Comparison of ENCODE assay signal across 9 cellular contexts in the genomic region with DNA sequence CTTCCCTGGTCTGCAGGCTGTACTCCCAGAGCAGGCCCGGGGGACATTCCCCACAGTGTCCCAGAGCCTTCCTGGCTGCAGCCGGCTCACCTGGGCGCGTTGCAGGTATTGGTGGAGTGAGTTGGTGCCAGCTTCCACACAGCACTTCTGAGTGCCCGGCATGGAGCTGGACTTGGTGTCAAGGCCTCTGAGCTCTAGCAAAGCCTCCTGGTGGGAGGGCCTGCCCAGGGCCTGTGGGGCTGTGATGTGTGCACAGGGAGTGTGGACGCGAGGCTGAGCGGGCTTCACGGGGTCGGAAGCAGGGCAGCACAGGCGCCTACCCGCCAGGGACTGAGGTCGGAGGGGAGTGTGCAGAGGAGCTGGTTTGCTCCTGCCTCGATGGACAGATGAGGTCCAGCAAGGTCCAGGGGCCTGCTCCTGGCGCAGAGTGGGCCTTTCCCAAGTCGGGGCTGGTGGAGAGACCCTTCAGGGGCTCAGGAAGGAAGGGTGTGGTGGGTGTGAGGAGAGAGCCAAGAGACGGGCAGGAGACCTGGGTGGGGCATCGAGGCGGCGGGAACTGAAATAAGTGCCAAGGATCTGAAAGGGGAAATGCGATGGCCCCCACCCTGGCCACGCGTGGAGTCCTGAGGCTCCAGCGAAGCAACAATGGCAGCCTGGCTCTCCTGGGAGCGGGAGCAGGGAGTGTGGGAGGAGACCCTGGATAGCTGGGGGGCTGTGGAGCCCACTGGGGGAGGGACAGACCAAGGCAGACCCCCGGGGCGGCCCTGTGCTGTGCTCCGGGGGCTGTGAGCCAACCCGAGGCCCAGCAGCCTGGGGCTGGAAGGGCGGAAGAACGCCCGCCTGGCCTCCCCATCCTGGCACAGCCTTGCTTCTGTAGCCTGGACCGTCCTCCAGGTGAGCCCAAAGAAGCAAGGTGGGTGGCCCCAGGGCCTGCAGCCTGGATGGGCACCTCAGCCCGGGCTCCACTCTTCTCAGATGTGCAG.
A peak's percentile ranks its signal among the peaks of the same experiment; 100 is the strongest.
DNase-seq lines count a peak whose midpoint lies in the region; ATAC-seq and TF ChIP-seq lines count a peak whose summit lies in the region.
"Had no signal": no experiment of that assay in that cellular context is flagged by ENCODE, and none has a peak within 500 bp of the region (broad histone marks: within the 10 kb centered on the region; RNA-seq: fewer than 3 reads in every experiment).

No MANE protein-coding gene starts in this region.

- H3K4me3 ChIP-seq in tibial nerve = no peak overlapping the region

- 58 to 63% methylated on average over 24 to 30 of the region's 34 CpGs for WGBS in tibial nerve, 2 donors

- no peak overlapping the region for H3K4me3 Mint-ChIP-seq in activated CD8-positive, alpha-beta T cell treated with anti-CD3 and anti-CD28 coated beads, Interleukin-2, amount 10 ng/mL, durations not matched to agents 7 days and 5 days
- no peak overlapping the region for H3K4me3 Mint-ChIP-seq in activated CD8-positive, alpha-beta T cell treated with anti-CD3 and anti-CD28 coated beads for 36 hours
- H3K4me3 Mint-ChIP-seq in activated B cell treated with CpG ODN at 0.5 μM for 24 hours (peak overlapping the region; percentile 16), memory B cell (no peak overlapping the region)
- H3K4me3 Mint-ChIP-seq: activated CD8-positive, alpha-beta memory T cell treated with anti-CD3 and anti-CD28 coated beads, Interleukin-2, amount 10 ng/mL, durations not matched to agents 7 days and 5 days had no signal

- no peaks in the 10 kb centered on the region for H3K27me3 ChIP-seq in tibial nerve

- TF ChIP-seq CTCF in activated CD8-positive, alpha-beta T cell treated with anti-CD3 and anti-CD28 coated beads for 36 hours (IDR thresholded peaks at IDR 0.05) = no peak
- TF ChIP-seq CTCF in activated B cell treated with CpG ODN at 0.5 μM for 24 hours (IDR thresholded peaks at IDR 0.05) = no peak
- no peak for TF ChIP-seq CTCF in tibial nerve (IDR thresholded peaks at IDR 0.05)

- peak overlapping the region; percentile 30 for H3K27ac Mint-ChIP-seq in activated CD8-positive, alpha-beta T cell treated with anti-CD3 and anti-CD28 coated beads, Interleukin-2, amount 10 ng/mL, durations not matched to agents 7 days and 5 days
- H3K27ac Mint-ChIP-seq in activated CD8-positive, alpha-beta T cell treated with anti-CD3 and anti-CD28 coated beads for 36 hours = no peak overlapping the region
- H3K27ac Mint-ChIP-seq in activated B cell treated with CpG ODN at 0.5 μM for 24 hours (no peak overlapping the region), memory B cell (peak overlapping the region; percentile 73)

- POLR2A ChIA-PET in activated CD8-positive, alpha-beta T cell treated with anti-CD3 and anti-CD28 coated beads, Interleukin-2, amount 10 ng/mL, durations not matched to agents 7 days and 5 days (lab: Charles Lee) = interaction anchor here (0.9 kb wide), 1 partner anchor 11 kb away, joined by 3 read pairs; no protein-coding TSS in a partner anchor
- POLR2A ChIA-PET in activated CD8-positive, alpha-beta T cell treated with anti-CD3 and anti-CD28 coated beads for 36 hours (lab: Charles Lee) = interaction anchor here (0.6 to 5.2 kb wide), 4 partner anchors 8 to 27 kb away, joined by 3 to 28 read pairs (median 10); no protein-coding TSS in a partner anchor
- POLR2A ChIA-PET in activated B cell treated with CpG ODN at 0.5 μM for 24 hours (lab: Charles Lee) = interaction anchor here (0.6 to 2.1 kb wide), 4 partner anchors 13 to 199 kb away, joined by 3 to 8 read pairs (median 5); no protein-coding TSS in a partner anchor

- no peaks in the 10 kb centered on the region for H3K9me3 ChIP-seq in tibial nerve

- peaks cover 9 to 100% (median 71%) of the 10 kb centered on the region in 4 donors for H3K4me1 ChIP-seq in tibial nerve

- peaks cover 41% of the 10 kb centered on the region for H3K4me1 Mint-ChIP-seq in activated CD8-positive, alpha-beta T cell treated with anti-CD3 and anti-CD28 coated beads, Interleukin-2, amount 10 ng/mL, durations not matched to agents 7 days and 5 days (ENCODE audit: low read depth)
- peaks cover 41% of the 10 kb centered on the region for H3K4me1 Mint-ChIP-seq in activated CD8-positive, alpha-beta T cell treated with anti-CD3 and anti-CD28 coated beads for 36 hours (ENCODE audit: low read depth)
- H3K4me1 Mint-ChIP-seq in activated B cell treated with CpG ODN at 0.5 μM for 24 hours (peaks cover 51% of the 10 kb centered on the region), memory B cell (peaks cover 31% of the 10 kb centered on the region)

- TF ChIP-seq EP300 in tibial nerve (IDR thresholded peaks at IDR 0.05) = no peak

- H3K9me3 Mint-ChIP-seq in activated CD8-positive, alpha-beta T cell treated with anti-CD3 and anti-CD28 coated beads, Interleukin-2, amount 10 ng/mL, durations not matched to agents 7 days and 5 days (ENCODE audit: insufficient read depth) = no peaks in the 10 kb centered on the region
- no peaks in the 10 kb centered on the region for H3K9me3 Mint-ChIP-seq in activated CD8-positive, alpha-beta T cell treated with anti-CD3 and anti-CD28 coated beads for 36 hours
- H3K9me3 Mint-ChIP-seq in activated B cell treated with CpG ODN at 0.5 μM for 24 hours (no peaks in the 10 kb centered on the region), memory B cell (no peaks in the 10 kb centered on the region)

- DNase-seq in activated CD8-positive, alpha-beta T cell treated with anti-CD3 and anti-CD28 coated beads, Interleukin-2, amount 10 ng/mL, durations not matched to agents 7 days and 5 days = no peak
- no peak for DNase-seq in activated CD8-positive, alpha-beta T cell treated with anti-CD3 and anti-CD28 coated beads for 36 hours
- DNase-seq in activated B cell treated with CpG ODN at 0.5 μM for 24 hours = no peak
- no peak for DNase-seq in memory B cell (ENCODE audit: low spot score in 2 of 2)
- DNase-seq in tibial nerve (ENCODE audit: low spot score in 2 of 2) = no peak

- CTCF ChIA-PET in activated CD8-positive, alpha-beta T cell treated with anti-CD3 and anti-CD28 coated beads, Interleukin-2, amount 10 ng/mL, durations not matched to agents 7 days and 5 days (lab: Charles Lee) = no interaction called here
- CTCF ChIA-PET in activated CD8-positive, alpha-beta T cell treated with anti-CD3 and anti-CD28 coated beads for 36 hours (lab: Charles Lee) = interaction anchor here (0.8 to 1.3 kb wide), 2 partner anchors 31 to 35 kb away, joined by 3 read pairs; no protein-coding TSS in a partner anchor
- CTCF ChIA-PET in activated B cell treated with CpG ODN at 0.5 μM for 24 hours (lab: Charles Lee) = interaction anchor here (1.4 kb wide), 1 partner anchor 234 kb away, joined by 5 read pairs; no protein-coding TSS in a partner anchor

- H3K27me3 Mint-ChIP-seq in activated CD8-positive, alpha-beta T cell treated with anti-CD3 and anti-CD28 coated beads, Interleukin-2, amount 10 ng/mL, durations not matched to agents 7 days and 5 days (ENCODE audit: low read depth) = peaks cover 12% of the 10 kb centered on the region
- H3K27me3 Mint-ChIP-seq in activated CD8-positive, alpha-beta T cell treated with anti-CD3 and anti-CD28 coated beads for 36 hours = peaks cover 1% of the 10 kb centered on the region
- H3K27me3 Mint-ChIP-seq in activated B cell treated with CpG ODN at 0.5 μM for 24 hours (no peaks in the 10 kb centered on the region), memory B cell (no peaks in the 10 kb centered on the region)

- H3K36me3 ChIP-seq in tibial nerve = peaks cover 0 to 31% (median 0%) of the 10 kb centered on the region in 3 donors

- no peak for TF ChIP-seq POLR2A in tibial nerve (IDR thresholded peaks at IDR 0.05)

- no peak for ATAC-seq in activated CD8-positive, alpha-beta T cell treated with anti-CD3 and anti-CD28 coated beads, Interleukin-2, amount 10 ng/mL, durations not matched to agents 7 days and 5 days
- ATAC-seq in activated CD8-positive, alpha-beta T cell treated with anti-CD3 and anti-CD28 coated beads for 36 hours = no peak
- ATAC-seq in activated B cell treated with CpG ODN at 0.5 μM for 24 hours (ENCODE audit: low read depth) = no peak
- ATAC-seq in memory B cell (ENCODE audit: low read depth) = no peak
- no peak for ATAC-seq in GM18520 (IDR thresholded peaks at IDR 0.05; ENCODE audit: unreplicated experiment)
- ATAC-seq in HG02852 (IDR thresholded peaks at IDR 0.05; ENCODE audit: unreplicated experiment) = no peak
- ATAC-seq in HG03139 (IDR thresholded peaks at IDR 0.05; ENCODE audit: unreplicated experiment) = no peak
- ATAC-seq: activated CD8-positive, alpha-beta memory T cell treated with anti-CD3 and anti-CD28 coated beads, Interleukin-2, amount 10 ng/mL, durations not matched to agents 7 days and 5 days had no signal

- intact Hi-C loops in activated CD8-positive, alpha-beta T cell treated with anti-CD3 and anti-CD28 coated beads for 36 hours (cut with micrococcal nuclease) = no loop called here
- intact Hi-C loops in activated B cell treated with CpG ODN at 0.5 μM for 24 hours (cut with micrococcal nuclease) = loop anchor here (1.0 kb wide), 1 partner anchor 8 kb away; no protein-coding TSS in a partner anchor

- H3K27ac ChIP-seq in tibial nerve = peak overlapping the region; percentile 9 to 84 (median 70)

- no peaks in the 10 kb centered on the region for H3K36me3 Mint-ChIP-seq in activated CD8-positive, alpha-beta T cell treated with anti-CD3 and anti-CD28 coated beads, Interleukin-2, amount 10 ng/mL, durations not matched to agents 7 days and 5 days (ENCODE audit: low read depth)
- no peaks in the 10 kb centered on the region for H3K36me3 Mint-ChIP-seq in activated CD8-positive, alpha-beta T cell treated with anti-CD3 and anti-CD28 coated beads for 36 hours (ENCODE audit: low read depth)
- H3K36me3 Mint-ChIP-seq in activated B cell treated with CpG ODN at 0.5 μM for 24 hours (ENCODE audit: low read depth) = no peaks in the 10 kb centered on the region
- H3K36me3 Mint-ChIP-seq in memory B cell = peaks cover 2% of the 10 kb centered on the region
- H3K36me3 Mint-ChIP-seq: activated CD8-positive, alpha-beta memory T cell treated with anti-CD3 and anti-CD28 coated beads, Interleukin-2, amount 10 ng/mL, durations not matched to agents 7 days and 5 days had no signal

Comparison
In these comparisons a context has a peak if more than half of its experiments do, and no peak if none do; other contexts are left out.
1. H3K27ac Mint-ChIP-seq: peak in activated CD8-positive, alpha-beta T cell treated with anti-CD3 and anti-CD28 coated beads, Interleukin-2, amount 10 ng/mL, durations not matched to agents 7 days and 5 days (single experiment) and memory B cell (single experiment); none in activated CD8-positive, alpha-beta T cell treated with anti-CD3 and anti-CD28 coated beads for 36 hours (single experiment) and activated B cell treated with CpG ODN at 0.5 μM for 24 hours (single experiment).